In the genomic region with DNA sequence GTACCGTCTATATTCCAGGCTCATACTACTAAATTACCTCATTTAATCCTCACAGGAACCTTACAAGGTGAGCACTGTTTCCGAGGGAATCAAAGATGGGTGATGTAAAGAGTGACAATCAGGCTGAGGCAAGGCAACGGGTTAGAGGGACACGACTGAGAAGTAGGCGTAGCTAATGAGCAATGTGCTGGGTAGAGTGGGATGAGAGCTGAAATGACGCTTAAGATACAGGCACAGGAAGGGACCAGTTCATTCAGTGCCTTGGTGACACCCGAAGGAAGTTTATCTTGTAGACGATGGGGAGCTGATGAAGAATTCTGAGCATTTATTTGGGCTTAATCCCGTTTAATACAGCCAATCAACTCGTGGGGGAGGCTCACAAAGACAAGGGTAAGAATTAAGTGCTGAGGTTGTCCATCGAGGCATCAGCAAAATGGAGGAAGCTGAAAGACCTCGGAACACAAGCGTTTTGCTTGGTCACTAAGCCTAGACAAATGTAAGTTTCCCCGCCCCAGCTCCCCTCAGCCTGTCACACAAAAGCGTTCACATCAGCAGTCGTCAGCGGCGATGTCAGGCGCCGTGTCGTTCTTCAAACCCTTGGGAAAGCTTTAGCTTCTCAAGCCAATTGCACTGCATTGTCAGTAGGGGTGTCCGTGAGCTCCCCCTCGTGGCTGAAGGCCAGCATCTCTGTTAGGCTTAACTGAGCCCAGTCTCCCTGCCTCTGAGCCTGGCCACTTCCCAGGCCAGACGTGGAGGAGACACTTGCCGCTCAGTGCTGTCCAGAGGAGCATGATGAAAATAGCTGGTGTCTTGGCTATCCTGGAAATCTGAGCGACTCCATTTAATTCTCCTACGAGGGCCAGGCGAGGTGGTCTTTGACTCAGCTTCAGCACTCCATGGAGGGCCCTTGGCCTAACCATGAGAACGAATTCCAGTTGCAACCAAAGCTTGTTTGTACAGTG, we compare ENCODE assay signal across 8 cellular contexts.
A peak's percentile ranks its signal among the peaks of the same experiment; 100 is the strongest.
DNase-seq lines count a peak whose midpoint lies in the region; ATAC-seq and TF ChIP-seq lines count a peak whose summit lies in the region.

No MANE protein-coding gene starts in this region.

- TF ChIP-seq POLR2A in gastroesophageal sphincter (IDR thresholded peaks at IDR 0.05) (no peak), tibial nerve (IDR thresholded peaks at IDR 0.05) (no peak)

- BruUV-seq in PC-9 (replicated peaks; lab: Mats Ljungman, UMichigan), result no TSS peak

- TF ChIP-seq CTCF in PC-9 (conservative IDR thresholded peaks at IDR 0.05) (peak; percentile 72), gastroesophageal sphincter (IDR thresholded peaks at IDR 0.05) (peak; percentile 66 to 89 (median 72)), omental fat pad (IDR thresholded peaks at IDR 0.05) (no peak), tibial nerve (IDR thresholded peaks at IDR 0.05) (peak; percentile 72 to 86 (median 83))

- H4K20me1 ChIP-seq in GM23248 (ENCODE audit: insufficient read depth) (no peaks in the 10 kb centered on the region), PC-9 (ENCODE audit: insufficient read depth) (no peaks in the 10 kb centered on the region)

- H3K9me2 ChIP-seq in GM23248 (ENCODE audit: insufficient read depth) (no peaks in the 10 kb centered on the region), PC-9 (ENCODE audit: insufficient read depth) (no peaks in the 10 kb centered on the region)

- no peak overlapping the region for H3K27ac ChIP-seq in GM23248
- H3K27ac ChIP-seq in PC-9, result no peak overlapping the region
- peak overlapping the region in 1 of 4 donors; percentile 24 for H3K27ac ChIP-seq in gastroesophageal sphincter
- peak overlapping the region in 2 of 4 donors; percentile 19 to 32 for H3K27ac ChIP-seq in tibial nerve

- peak overlapping the region; percentile 95 for H2AFZ ChIP-seq in GM23248
- no peak overlapping the region for H2AFZ ChIP-seq in PC-9

- CTCF ChIA-PET in PC-9 (lab: Charles Lee), result interaction anchor here (0.5 to 1.3 kb wide), 11 partner anchors 13 to 721 kb away, joined by 3 to 24 read pairs (median 4); no protein-coding TSS in a partner anchor

- peak overlapping the region; percentile 40; the same call in 1 of the 2 replicates for H3K9ac ChIP-seq in GM23248

- H3K4me1 ChIP-seq in GM23248 (ENCODE audit: insufficient read depth) (peaks cover 16% of the 10 kb centered on the region), PC-9 (replicated peaks; ENCODE audit: insufficient read depth) (no peaks in the 10 kb centered on the region), gastroesophageal sphincter (peaks cover 0 to 21% (median 2%) of the 10 kb centered on the region in 3 donors), tibial nerve (peaks cover 0 to 4% (median 0%) of the 10 kb centered on the region in 4 donors)

- H3K4me3 ChIP-seq in GM23248 (peak overlapping the region; percentile 71), PC-9 (no peak overlapping the region), gastroesophageal sphincter (peak overlapping the region in 1 of 2 donors; percentile 23), tibial nerve (peak overlapping the region in 3 of 4 donors; percentile 20 to 34 (median 28))

- POLR2A ChIA-PET in PC-9 (lab: Charles Lee; ENCODE audit: unreplicated experiment), result no interaction called here

- H3K4me2 ChIP-seq in GM23248 (ENCODE audit: unreplicated experiment), result peak overlapping the region; percentile 67
- no peak overlapping the region for H3K4me2 ChIP-seq in PC-9

- H3K27me3 ChIP-seq in GM23248 (replicated peaks; ENCODE audit: insufficient read depth) (no peaks in the 10 kb centered on the region), PC-9 (ENCODE audit: insufficient read depth, low read depth) (no peaks in the 10 kb centered on the region), gastroesophageal sphincter (no peaks in the 10 kb centered on the region), tibial nerve (no peaks in the 10 kb centered on the region)

- no peaks in the 10 kb centered on the region for H3K36me3 ChIP-seq in GM23248 (ENCODE audit: low read depth)
- no peaks in the 10 kb centered on the region for H3K36me3 ChIP-seq in PC-9 (ENCODE audit: low read depth)
- no peaks in the 10 kb centered on the region for H3K36me3 ChIP-seq in gastroesophageal sphincter
- H3K36me3 ChIP-seq in tibial nerve, result no peaks in the 10 kb centered on the region

- TF ChIP-seq EP300 in gastroesophageal sphincter (IDR thresholded peaks at IDR 0.05), result no peak
- TF ChIP-seq EP300 in tibial nerve (IDR thresholded peaks at IDR 0.05), result peak in 1 of 2 donors; percentile 59

- ATAC-seq in gastroesophageal sphincter (peak; percentile 90), omental fat pad (ENCODE audit: low FRiP score) (peak; percentile 88)

- peak; percentile 88 for DNase-seq in ELR (ENCODE audit: low read depth)
- peak; percentile 84 for DNase-seq in GM23248
- DNase-seq in KBM-7, result peak; percentile 77
- peak; percentile 33 to 65 for DNase-seq in PC-9
- DNase-seq in activated T-helper 1 cell treated with anti-CD3 and anti-CD28 coated beads, Interleukin-2, amount 50 U/mL, for 16 hours (ENCODE audit: low read depth in 1 of 2, low spot score in 1 of 2), result peak; percentile 2 to 5
- peak; percentile 41 for DNase-seq in omental fat pad (ENCODE audit: low spot score)
- peak; percentile 80 to 83 for DNase-seq in tibial nerve (ENCODE audit: low spot score in 2 of 2)

- intact Hi-C loops in PC-9 (cut with micrococcal nuclease; ENCODE audit: unreplicated experiment), result loop anchor here (2.0 to 5.0 kb wide), 4 partner anchors 56 to 1518 kb away; no protein-coding TSS in a partner anchor

- 22 to 24% methylated on average over 29 of the region's 29 CpGs for WGBS in GM23248 (ENCODE audit: low coverage in 1 of 2, low lambda C conversion rate in 2 of 2, missing lambda C conversion rate in 2 of 2), 2 experiments
- WGBS in gastroesophageal sphincter (ENCODE audit: low coverage in 1 of 2), 2 donors, result 40 to 46% methylated on average over 20 to 26 of the region's 29 CpGs
- WGBS in tibial nerve, 2 donors, result 28 to 36% methylated on average over 24 to 28 of the region's 29 CpGs

- in situ Hi-C loops in GM23248 (cut with MboI), result no loop called here
- in situ Hi-C loops in KBM-7 (cut with MboI; ENCODE audit: low pct_unique_long_range_greater_than_20kb, low sequenced_read_pairs), result no loop called here

- no peaks in the 10 kb centered on the region for H3K79me2 ChIP-seq in GM23248 (ENCODE audit: insufficient read depth)
- H3K79me2 ChIP-seq in PC-9 (ENCODE audit: low read depth), result no peaks in the 10 kb centered on the region

- H3K9me3 ChIP-seq in GM23248 (ENCODE audit: low read depth) (no peaks in the 10 kb centered on the region), PC-9 (ENCODE audit: insufficient read depth, low read depth) (no peaks in the 10 kb centered on the region), gastroesophageal sphincter (no peaks in the 10 kb centered on the region), tibial nerve (no peaks in the 10 kb centered on the region)

- H3F3A ChIP-seq in GM23248 (ENCODE audit: insufficient read depth) (peaks cover 12% of the 10 kb centered on the region), PC-9 (ENCODE audit: insufficient read depth, low read depth) (no peaks in the 10 kb centered on the region)

Comparison
In these comparisons a context has a peak if more than half of its experiments do, and no peak if none do; other contexts are left out.
1. DNase-seq: peak in every context shown above with its lines; median percentile 88 in ELR; 84 in GM23248; 82 in tibial nerve; 77 in KBM-7; 49 in PC-9; 41 in omental fat pad; 4 in activated T-helper 1 cell treated with anti-CD3 and anti-CD28 coated beads, Interleukin-2, amount 50 U/mL, for 16 hours.
2. CTCF ChIP-seq: peak in PC-9 (single experiment), gastroesophageal sphincter (4 of 4) and tibial nerve (5 of 5); none in omental fat pad (0 of 3).